ENCODE assay signal across 1 cellular context in genomic region chr13:111202745-111203144, GRCh38.
TF ChIP-seq lines count a peak whose summit lies in the region.

No MANE protein-coding gene starts in this region.

TF ChIP-seq in HepG2, 621 proteins besides CTCF, POLR2A, EP300 and RAD21 (continued from another document):
- no peak for TF ChIP-seq E2F2 (CRISPR knock-in tag; IDR thresholded peaks at IDR 0.05; ENCODE audit: borderline replicate concordance)
- TF ChIP-seq MXI1 (IDR thresholded peaks at IDR 0.05; ENCODE audit: borderline replicate concordance, low read depth, low read length), result no peak
- TF ChIP-seq ZNF136 (CRISPR knock-in tag; IDR thresholded peaks at IDR 0.05; ENCODE audit: low read depth), result no peak
- no peak for TF ChIP-seq ZNF460 (CRISPR knock-in tag; IDR thresholded peaks at IDR 0.05; ENCODE audit: borderline replicate concordance)
- TF ChIP-seq ZNF383 (CRISPR knock-in tag; IDR thresholded peaks at IDR 0.05; ENCODE audit: borderline replicate concordance), result no peak
- TF ChIP-seq KDM1A (CRISPR knock-in tag; IDR thresholded peaks at IDR 0.05), result no peak
